ENCODE assay signal across 34 cellular contexts in genomic region chr18:40063488-40063887, GRCh38.
"Had no signal": no experiment of that assay in that cellular context is flagged by ENCODE, and none has a peak within 500 bp of the region (broad histone marks: within the 10 kb centered on the region; RNA-seq: fewer than 3 reads in every experiment).

No MANE protein-coding gene starts in this region.

- DNase-seq: Karpas-422, Kasumi-1, MG63, MM.1S, MV-4-11, NCI-H1048, NCI-H1092, NCI-H1092 treated with DMSO at 0.1 percent for 48 hours, NCI-H1105, NCI-H1105 treated with DMSO at 0.1 percent for 48 hours, NCI-H1417, NCI-H1417 treated with DMSO at 0.1 percent for 48 hours, NCI-H1436, NCI-H1436 treated with DMSO at 0.1 percent for 48 hours, NCI-H146, NCI-H1694, NCI-H1694 treated with DMSO at 0.1 percent for 48 hours, NCI-H187, NCI-H187 treated with DMSO at 0.1 percent for 48 hours, NCI-H1930, NCI-H2029, NCI-H2029 treated with DMSO at 0.1 percent for 48 hours, NCI-H2081, NCI-H2081 treated with DMSO at 0.1 percent for 48 hours, NCI-H2107, NCI-H2171, NCI-H2171 treated with DMSO at 0.1 percent for 48 hours, NCI-H2227 treated with DMSO at 0.1 percent for 48 hours, NCI-H226, NCI-H345, NCI-H446, NCI-H446 treated with DMSO at 0.1 percent for 48 hours, NCI-H510A, NCI-H510A treated with DMSO at 0.1 percent for 48 hours had no signal

- H3K9me3 ChIP-seq: MG63 had no signal

- H3K36me3 ChIP-seq: MG63 had no signal

- H3K27me3 ChIP-seq: MG63 had no signal

- H3K4me3 ChIP-seq: MG63 had no signal
